ENCODE assay signal across 26 cellular contexts in the genomic region with DNA sequence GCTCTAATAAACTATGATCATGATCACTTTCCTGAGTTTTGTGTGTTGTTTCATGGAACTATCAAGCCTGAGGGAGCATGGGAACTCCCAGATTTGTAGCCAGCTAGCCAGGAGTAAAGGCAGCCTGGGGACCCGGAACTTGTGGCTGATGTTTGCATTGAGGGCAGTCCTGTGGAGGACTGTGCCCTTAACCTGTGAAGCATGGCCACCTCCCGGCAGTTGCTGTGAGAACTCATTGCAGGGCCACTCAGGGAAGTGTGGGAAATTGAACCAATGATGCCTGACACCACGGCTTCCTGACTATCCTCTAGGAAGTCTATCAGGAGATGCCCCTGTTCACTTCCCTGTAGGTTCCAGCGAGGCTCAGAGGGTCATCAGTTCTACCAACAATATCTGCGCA.
DNase-seq lines count a peak whose midpoint lies in the region; ATAC-seq and TF ChIP-seq lines count a peak whose summit lies in the region.
"Had no signal": no experiment of that assay in that cellular context is flagged by ENCODE, and none has a peak within 500 bp of the region (broad histone marks: within the 10 kb centered on the region; RNA-seq: fewer than 3 reads in every experiment).

No MANE protein-coding gene starts in this region.

- H3K4me3 ChIP-seq in heart right ventricle (no peak overlapping the region), sigmoid colon (no peak overlapping the region), vagina (no peak overlapping the region)
- H3K4me3 ChIP-seq: cardiac muscle cell, MG63 had no signal

- 80 to 87% methylated on average over 5 of the region's 5 CpGs for WGBS in heart right ventricle, 2 donors
- 82 to 86% methylated on average over 5 of the region's 5 CpGs for WGBS in sigmoid colon, 2 donors

- TF ChIP-seq CTCF in heart right ventricle (IDR thresholded peaks at IDR 0.05) (no peak), sigmoid colon (IDR thresholded peaks at IDR 0.05) (no peak), vagina (IDR thresholded peaks at IDR 0.05) (no peak)

- H3K4me1 ChIP-seq in heart right ventricle (peaks cover 3 to 27% (median 18%) of the 10 kb centered on the region in 9 donors), sigmoid colon (peaks cover 0 to 22% (median 7%) of the 10 kb centered on the region in 4 donors), vagina (peaks cover 32% of the 10 kb centered on the region)

- no peak overlapping the region for H3K27ac Mint-ChIP-seq in stimulated activated naive CD8-positive, alpha-beta T cell treated with anti-CD3 and anti-CD28 coated beads, Interleukin-15, amount 100 ng/mL, for 72 hours
- H3K27ac Mint-ChIP-seq: activated CD4-positive, alpha-beta memory T cell treated with anti-CD3 and anti-CD28 coated beads, Interleukin-2, amount 10 ng/mL, durations not matched to agents 7 days and 5 days; naive thymus-derived CD4-positive, alpha-beta T cell had no signal

- no peak for ATAC-seq in heart right ventricle
- ATAC-seq in left colon = peak; percentile 66
- no peak for ATAC-seq in HG02870 (IDR thresholded peaks at IDR 0.05; ENCODE audit: unreplicated experiment)
- ATAC-seq in stimulated activated naive CD8-positive, alpha-beta T cell treated with anti-CD3 and anti-CD28 coated beads, Interleukin-15, amount 100 ng/mL, for 72 hours = no peak
- ATAC-seq: naive thymus-derived CD4-positive, alpha-beta T cell had no signal

- H3K9me3 ChIP-seq in heart right ventricle = peaks cover 0 to 9% (median under 1%) of the 10 kb centered on the region in 11 donors
- H3K9me3 ChIP-seq in sigmoid colon = no peaks in the 10 kb centered on the region
- H3K9me3 ChIP-seq in vagina = no peaks in the 10 kb centered on the region
- H3K9me3 ChIP-seq: MG63 had no signal

- TF ChIP-seq POLR2A in sigmoid colon (IDR thresholded peaks at IDR 0.05) (no peak), vagina (IDR thresholded peaks at IDR 0.05) (no peak)

- H3K27me3 ChIP-seq in heart right ventricle = no peaks in the 10 kb centered on the region
- no peaks in the 10 kb centered on the region for H3K27me3 ChIP-seq in sigmoid colon
- H3K27me3 ChIP-seq in vagina = no peaks in the 10 kb centered on the region
- H3K27me3 ChIP-seq: cardiac muscle cell, MG63 had no signal

- no peaks in the 10 kb centered on the region for H3K27me3 Mint-ChIP-seq in stimulated activated naive CD8-positive, alpha-beta T cell treated with anti-CD3 and anti-CD28 coated beads, Interleukin-15, amount 100 ng/mL, for 72 hours
- H3K27me3 Mint-ChIP-seq: activated CD4-positive, alpha-beta memory T cell treated with anti-CD3 and anti-CD28 coated beads, Interleukin-2, amount 10 ng/mL, durations not matched to agents 7 days and 5 days; naive thymus-derived CD4-positive, alpha-beta T cell had no signal

- DNase-seq in heart right ventricle (no peak), cardiac septum (ENCODE audit: low spot score) (no peak), left colon (no peak), sigmoid colon (no peak), vagina (ENCODE audit: extremely low spot score in 2 of 2) (no peak), NCI-H2107 (lab: John Stamatoyannopoulos, UW) (no peak)
- no peak for DNase-seq in stimulated activated naive CD8-positive, alpha-beta T cell treated with anti-CD3 and anti-CD28 coated beads, Interleukin-15, amount 100 ng/mL, for 72 hours
- DNase-seq: 8988T; activated CD4-positive, alpha-beta memory T cell treated with anti-CD3 and anti-CD28 coated beads, Interleukin-2, amount 10 ng/mL, durations not matched to agents 7 days and 5 days; activated gamma-delta T cell treated with Interleukin-2 at 50 U/mL for 16 hours; activated T-cell treated with anti-CD3 and anti-CD28 coated beads for 4 hours; AML-193; COR-L47; DMS79; HCEC 1CT; hippocampal formation; MG63; naive thymus-derived CD4-positive, alpha-beta T cell; NCI-H1417 treated with DMSO at 0.1 percent for 48 hours; NCI-H524 treated with DMSO at 0.1 percent for 48 hours; stimulated activated CD4-positive, alpha-beta T cell treated with anti-CD3 and anti-CD28 coated beads, Interleukin-15, amount 100 ng/mL, for 24 hours; stimulated activated CD8-positive, alpha-beta memory T cell treated with anti-CD3 and anti-CD28 coated beads, Interleukin-4, amount 100 ng/mL, for 48 hours had no signal

- no peak for TF ChIP-seq EP300 in sigmoid colon (IDR thresholded peaks at IDR 0.05)

- intact Hi-C loops in heart right ventricle (cut with DNase I) = no loop called here
- intact Hi-C loops in cardiac septum (cut with DNase I) = loop anchor here (2.0 kb wide), 1 partner anchor 510 kb away; no protein-coding TSS in a partner anchor
- intact Hi-C loops in left colon (cut with DNase I, micrococcal nuclease) = no loop called here
- intact Hi-C loops in sigmoid colon (cut with DNase I) = no loop called here
- intact Hi-C loops in vagina (cut with DNase I) = no loop called here

- H3K4me1 Mint-ChIP-seq in stimulated activated naive CD8-positive, alpha-beta T cell treated with anti-CD3 and anti-CD28 coated beads, Interleukin-15, amount 100 ng/mL, for 72 hours = no peaks in the 10 kb centered on the region

- no peaks in the 10 kb centered on the region for H3K36me3 ChIP-seq in heart right ventricle
- H3K36me3 ChIP-seq in sigmoid colon = no peaks in the 10 kb centered on the region
- no peaks in the 10 kb centered on the region for H3K36me3 ChIP-seq in vagina
- H3K36me3 ChIP-seq: cardiac muscle cell, MG63 had no signal

- H3K27ac ChIP-seq in heart right ventricle = peak overlapping the region in 9 of 10 donors; percentile 56 to 83 (median 66)
- H3K27ac ChIP-seq in sigmoid colon = peak overlapping the region; percentile 52 to 64 (median 58)
- H3K27ac ChIP-seq in vagina = peak overlapping the region; percentile 75
- H3K27ac ChIP-seq: cardiac muscle cell, epithelial cell of prostate, RWPE1 had no signal

- H3K9me3 Mint-ChIP-seq in stimulated activated naive CD8-positive, alpha-beta T cell treated with anti-CD3 and anti-CD28 coated beads, Interleukin-15, amount 100 ng/mL, for 72 hours = no peaks in the 10 kb centered on the region
- H3K9me3 Mint-ChIP-seq: activated CD4-positive, alpha-beta memory T cell treated with anti-CD3 and anti-CD28 coated beads, Interleukin-2, amount 10 ng/mL, durations not matched to agents 7 days and 5 days had no signal

- H3K4me3 Mint-ChIP-seq in stimulated activated naive CD8-positive, alpha-beta T cell treated with anti-CD3 and anti-CD28 coated beads, Interleukin-15, amount 100 ng/mL, for 72 hours = no peak overlapping the region
- H3K4me3 Mint-ChIP-seq: activated CD4-positive, alpha-beta memory T cell treated with anti-CD3 and anti-CD28 coated beads, Interleukin-2, amount 10 ng/mL, durations not matched to agents 7 days and 5 days; naive thymus-derived CD4-positive, alpha-beta T cell had no signal
